ENCODE assay signal across 9 cellular contexts in genomic region chr5:113663879-113664278, GRCh38.
DNase-seq lines count a peak whose midpoint lies in the region; ATAC-seq and TF ChIP-seq lines count a peak whose summit lies in the region.
"Had no signal": no experiment of that assay in that cellular context is flagged by ENCODE, and none has a peak within 500 bp of the region (broad histone marks: within the 10 kb centered on the region; RNA-seq: fewer than 3 reads in every experiment).

No MANE protein-coding gene starts in this region.

- H3K36me3 ChIP-seq in CD4-positive, alpha-beta memory T cell (ENCODE audit: insufficient read depth, low read length) = no peaks in the 10 kb centered on the region
- no peaks in the 10 kb centered on the region for H3K36me3 ChIP-seq in MM.1S (replicated peaks; ENCODE audit: insufficient read depth, low read length)

- H3K27ac ChIP-seq in CD4-positive, alpha-beta memory T cell (ENCODE audit: low read depth, low read length) = no peak overlapping the region
- no peak overlapping the region for H3K27ac ChIP-seq in MM.1S (ENCODE audit: low read length)

- H3K27me3 Mint-ChIP-seq in CD4-positive, alpha-beta memory T cell = peaks cover 20 to 23% of the 10 kb centered on the region in 2 donors
- peaks cover 13% of the 10 kb centered on the region for H3K27me3 Mint-ChIP-seq in activated naive CD8-positive, alpha-beta T cell treated with anti-CD3 and anti-CD28 coated beads, Interleukin-2, amount 10 ng/mL, durations not matched to agents 7 days and 5 days

- H3K27ac Mint-ChIP-seq in CD4-positive, alpha-beta memory T cell = no peak overlapping the region
- H3K27ac Mint-ChIP-seq in activated naive CD8-positive, alpha-beta T cell treated with anti-CD3 and anti-CD28 coated beads, Interleukin-2, amount 10 ng/mL, durations not matched to agents 7 days and 5 days = no peak overlapping the region
- H3K27ac Mint-ChIP-seq: IgD-negative memory B cell had no signal

- H3K4me2 ChIP-seq in MM.1S (ENCODE audit: low read depth, low read length) = no peak overlapping the region

- POLR2A ChIA-PET in CD4-positive, alpha-beta memory T cell (lab: Charles Lee; ENCODE audit: partially characterized antibody) = no interaction called here
- POLR2A ChIA-PET in activated naive CD8-positive, alpha-beta T cell treated with anti-CD3 and anti-CD28 coated beads, Interleukin-2, amount 10 ng/mL, durations not matched to agents 7 days and 5 days (lab: Charles Lee) = no interaction called here

- no peaks in the 10 kb centered on the region for H3K4me1 Mint-ChIP-seq in CD4-positive, alpha-beta memory T cell
- H3K4me1 Mint-ChIP-seq in activated naive CD8-positive, alpha-beta T cell treated with anti-CD3 and anti-CD28 coated beads, Interleukin-2, amount 10 ng/mL, durations not matched to agents 7 days and 5 days = no peaks in the 10 kb centered on the region
- H3K4me1 Mint-ChIP-seq: IgD-negative memory B cell had no signal

- H3K36me3 Mint-ChIP-seq in CD4-positive, alpha-beta memory T cell = no peaks in the 10 kb centered on the region
- no peaks in the 10 kb centered on the region for H3K36me3 Mint-ChIP-seq in activated naive CD8-positive, alpha-beta T cell treated with anti-CD3 and anti-CD28 coated beads, Interleukin-2, amount 10 ng/mL, durations not matched to agents 7 days and 5 days

- H3K9me2 ChIP-seq in MM.1S (replicated peaks; ENCODE audit: insufficient read depth, low read length) = no peaks in the 10 kb centered on the region

- H3K79me2 ChIP-seq in MM.1S (ENCODE audit: low read length) = no peaks in the 10 kb centered on the region

- TF ChIP-seq CTCF in MM.1S (IDR thresholded peaks at IDR 0.05; ENCODE audit: low read length) = peak; percentile 67

- H3K4me1 ChIP-seq in CD4-positive, alpha-beta memory T cell (ENCODE audit: insufficient read depth, low read length) = no peaks in the 10 kb centered on the region
- no peaks in the 10 kb centered on the region for H3K4me1 ChIP-seq in MM.1S (ENCODE audit: low read length)

- peak; percentile 62 for ATAC-seq in GM19328 (IDR thresholded peaks at IDR 0.05; ENCODE audit: unreplicated experiment)
- ATAC-seq in activated naive CD8-positive, alpha-beta T cell treated with anti-CD3 and anti-CD28 coated beads, Interleukin-2, amount 10 ng/mL, durations not matched to agents 7 days and 5 days (ENCODE audit: low read depth) = no peak

- H3K9me3 ChIP-seq in CD4-positive, alpha-beta memory T cell (ENCODE audit: control insufficient read depth in 1 of 2, low read length in 2 of 2) = no peaks in the 10 kb centered on the region
- H3K9me3 ChIP-seq in MM.1S (replicated peaks; ENCODE audit: insufficient read depth, low read length) = no peaks in the 10 kb centered on the region

- no peak overlapping the region for H3K9ac ChIP-seq in MM.1S (ENCODE audit: low read length)

- H3K9me3 Mint-ChIP-seq in CD4-positive, alpha-beta memory T cell = peaks cover 0 to 9% (median under 1%) of the 10 kb centered on the region in 8 donors
- no peaks in the 10 kb centered on the region for H3K9me3 Mint-ChIP-seq in activated naive CD8-positive, alpha-beta T cell treated with anti-CD3 and anti-CD28 coated beads, Interleukin-2, amount 10 ng/mL, durations not matched to agents 7 days and 5 days

- no peaks in the 10 kb centered on the region for H3K27me3 ChIP-seq in CD4-positive, alpha-beta memory T cell (ENCODE audit: insufficient read depth, low read length)
- H3K27me3 ChIP-seq in MM.1S (replicated peaks; ENCODE audit: insufficient read depth, low read length) = no peaks in the 10 kb centered on the region

- no peaks in the 10 kb centered on the region for H4K20me1 ChIP-seq in MM.1S (ENCODE audit: insufficient read depth, low read length)

- H3F3A ChIP-seq in MM.1S (ENCODE audit: insufficient read depth, low read length) = no peaks in the 10 kb centered on the region

- intact Hi-C loops in CD4-positive, alpha-beta memory T cell (cut with micrococcal nuclease) = loop anchor here (2.0 kb wide), 1 partner anchor 51 kb away; no protein-coding TSS in a partner anchor

- no peak overlapping the region for H3K4me3 Mint-ChIP-seq in CD4-positive, alpha-beta memory T cell
- H3K4me3 Mint-ChIP-seq in activated naive CD8-positive, alpha-beta T cell treated with anti-CD3 and anti-CD28 coated beads, Interleukin-2, amount 10 ng/mL, durations not matched to agents 7 days and 5 days = no peak overlapping the region
- H3K4me3 Mint-ChIP-seq: IgD-negative memory B cell had no signal

- no peak overlapping the region for H2AFZ ChIP-seq in MM.1S (ENCODE audit: low read length)

- DNase-seq in CD4-positive, alpha-beta memory T cell = peak in 4 of 5 donors; percentile 2 to 19 (median 12)
- DNase-seq in MM.1S = peak; percentile 50
- peak; percentile 32 for DNase-seq in activated naive CD8-positive, alpha-beta T cell treated with anti-CD3 and anti-CD28 coated beads, Interleukin-2, amount 10 ng/mL, durations not matched to agents 7 days and 5 days
- DNase-seq in lung microvascular endothelial cell (ENCODE audit: low read depth in 2 of 2) = peak; percentile 61 to 72
- no peak for DNase-seq in NCI-H2081 (lab: John Stamatoyannopoulos, UW)
- DNase-seq in anterior cingulate cortex (lab: John Stamatoyannopoulos, UW) = no peak
- DNase-seq in KG1 (lab: John Stamatoyannopoulos, UW) = no peak

- CTCF ChIA-PET in CD4-positive, alpha-beta memory T cell (lab: Charles Lee; ENCODE audit: partially characterized antibody) = interaction anchor here (1.1 to 4.7 kb wide), 3 partner anchors 17 to 52 kb away, joined by 3 to 28 read pairs (median 4); no protein-coding TSS in a partner anchor

- no peak overlapping the region for H3K4me3 ChIP-seq in CD4-positive, alpha-beta memory T cell (ENCODE audit: low read length in 2 of 2)
- H3K4me3 ChIP-seq in MM.1S (ENCODE audit: low read length) = no peak overlapping the region

Comparison
In these comparisons a context has a peak if more than half of its experiments do, and no peak if none do; other contexts are left out.
1. DNase-seq: peak in CD4-positive, alpha-beta memory T cell (4 of 5), MM.1S (single experiment), activated naive CD8-positive, alpha-beta T cell treated with anti-CD3 and anti-CD28 coated beads, Interleukin-2, amount 10 ng/mL, durations not matched to agents 7 days and 5 days (single experiment) and lung microvascular endothelial cell (2 of 2); none in NCI-H2081 (0 of 2), anterior cingulate cortex (0 of 58) and KG1 (single experiment).